Comparison of ENCODE assay signal across 10 cellular contexts in the genomic region with DNA sequence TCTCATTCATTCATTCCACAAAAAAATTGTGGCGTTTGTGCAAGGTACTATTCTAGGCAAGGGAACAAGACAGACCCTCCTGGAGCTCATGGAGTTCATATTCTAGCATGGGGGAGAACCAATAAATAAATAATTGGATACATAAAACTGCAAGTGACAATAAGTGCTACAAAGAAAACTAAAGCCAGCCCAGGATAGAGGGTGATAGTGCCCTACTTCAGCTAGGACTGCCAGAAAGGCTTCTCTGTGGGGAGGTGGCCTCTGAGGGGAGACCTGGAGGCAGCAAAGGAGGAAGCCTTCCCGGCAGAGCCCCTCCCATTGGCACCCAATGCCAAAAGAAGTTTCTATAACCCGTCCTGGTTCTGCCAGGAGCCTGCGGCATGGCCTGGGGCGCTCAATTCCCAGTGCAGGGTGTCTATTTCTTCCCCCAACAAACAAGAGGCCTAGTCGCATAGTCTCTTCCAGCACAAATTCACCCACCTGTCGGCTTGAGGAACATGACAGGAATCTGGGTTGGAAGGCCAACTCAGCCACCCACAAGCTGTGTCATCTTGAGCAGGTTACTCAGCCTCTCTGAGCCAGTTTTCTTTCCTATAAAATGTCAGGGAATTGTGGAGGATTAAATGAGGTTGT.
DNase-seq lines count a peak whose midpoint lies in the region; ATAC-seq and TF ChIP-seq lines count a peak whose summit lies in the region.
"Had no signal": no experiment of that assay in that cellular context is flagged by ENCODE, and none has a peak within 500 bp of the region (broad histone marks: within the 10 kb centered on the region; RNA-seq: fewer than 3 reads in every experiment).

No MANE protein-coding gene starts in this region.

- peak overlapping the region; percentile 99 for H3K27ac Mint-ChIP-seq in activated CD8-positive, alpha-beta memory T cell treated with anti-CD3 and anti-CD28 coated beads, Interleukin-2, amount 10 ng/mL, durations not matched to agents 7 days and 5 days
- H3K27ac Mint-ChIP-seq in activated CD8-positive, alpha-beta T cell treated with anti-CD3 and anti-CD28 coated beads, Interleukin-2, amount 10 ng/mL, durations not matched to agents 7 days and 5 days = peak overlapping the region; percentile 100
- H3K27ac Mint-ChIP-seq: HFFc6 had no signal

- H3K36me3 Mint-ChIP-seq in activated CD8-positive, alpha-beta memory T cell treated with anti-CD3 and anti-CD28 coated beads, Interleukin-2, amount 10 ng/mL, durations not matched to agents 7 days and 5 days = peaks cover 3% of the 10 kb centered on the region
- H3K36me3 Mint-ChIP-seq in activated CD8-positive, alpha-beta T cell treated with anti-CD3 and anti-CD28 coated beads, Interleukin-2, amount 10 ng/mL, durations not matched to agents 7 days and 5 days (ENCODE audit: low read depth) = peaks cover 36% of the 10 kb centered on the region

- no peaks in the 10 kb centered on the region for H3K9me3 Mint-ChIP-seq in activated CD8-positive, alpha-beta memory T cell treated with anti-CD3 and anti-CD28 coated beads, Interleukin-2, amount 10 ng/mL, durations not matched to agents 7 days and 5 days (ENCODE audit: low read depth)
- no peaks in the 10 kb centered on the region for H3K9me3 Mint-ChIP-seq in activated CD8-positive, alpha-beta T cell treated with anti-CD3 and anti-CD28 coated beads, Interleukin-2, amount 10 ng/mL, durations not matched to agents 7 days and 5 days (ENCODE audit: insufficient read depth)
- H3K9me3 Mint-ChIP-seq: HFFc6 had no signal

- CTCF ChIA-PET in activated CD8-positive, alpha-beta memory T cell treated with anti-CD3 and anti-CD28 coated beads, Interleukin-2, amount 10 ng/mL, durations not matched to agents 7 days and 5 days (lab: Charles Lee) = interaction anchor here (1.0 to 17.7 kb wide), 11 partner anchors 8 to 353 kb away, joined by 3 to 666 read pairs (median 8); a partner anchor contains a TSS
- CTCF ChIA-PET in activated CD8-positive, alpha-beta T cell treated with anti-CD3 and anti-CD28 coated beads, Interleukin-2, amount 10 ng/mL, durations not matched to agents 7 days and 5 days (lab: Charles Lee) = interaction anchor here (1.1 to 22.0 kb wide), 9 partner anchors 8 to 352 kb away, joined by 3 to 666 read pairs (median 7); a partner anchor contains a TSS

- intact Hi-C loops in left lung (cut with DNase I) = loop anchor here in 1 of 2 donors (10.0 kb wide), 1 partner anchor 93 kb away; a partner anchor contains a TSS

- no peak for TF ChIP-seq CTCF in left lung (IDR thresholded peaks at IDR 0.05)

- H3K27ac ChIP-seq in left lung (peak overlapping the region; percentile 70 to 96), thymus (ENCODE audit: low read depth) (peak overlapping the region; percentile 100)

- no peaks in the 10 kb centered on the region for H3K27me3 Mint-ChIP-seq in activated CD8-positive, alpha-beta memory T cell treated with anti-CD3 and anti-CD28 coated beads, Interleukin-2, amount 10 ng/mL, durations not matched to agents 7 days and 5 days
- no peaks in the 10 kb centered on the region for H3K27me3 Mint-ChIP-seq in activated CD8-positive, alpha-beta T cell treated with anti-CD3 and anti-CD28 coated beads, Interleukin-2, amount 10 ng/mL, durations not matched to agents 7 days and 5 days (ENCODE audit: low read depth)

- peak overlapping the region; percentile 64 for H3K4me3 Mint-ChIP-seq in activated CD8-positive, alpha-beta memory T cell treated with anti-CD3 and anti-CD28 coated beads, Interleukin-2, amount 10 ng/mL, durations not matched to agents 7 days and 5 days
- peak overlapping the region; percentile 59 for H3K4me3 Mint-ChIP-seq in activated CD8-positive, alpha-beta T cell treated with anti-CD3 and anti-CD28 coated beads, Interleukin-2, amount 10 ng/mL, durations not matched to agents 7 days and 5 days
- H3K4me3 Mint-ChIP-seq: HFFc6 had no signal

- H3K4me1 ChIP-seq in left lung (peaks cover 23 to 100% of the 10 kb centered on the region in 2 donors), thymus (ENCODE audit: control insufficient read depth, insufficient read depth, low read length) (peaks cover 78% of the 10 kb centered on the region)

- H3K4me3 ChIP-seq in left lung = no peak overlapping the region
- H3K4me3 ChIP-seq in thymus (ENCODE audit: low read length) = peak overlapping the region; percentile 45

- H3K36me3 ChIP-seq in left lung (no peaks in the 10 kb centered on the region), thymus (ENCODE audit: control insufficient read depth, insufficient read depth) (no peaks in the 10 kb centered on the region)

- DNase-seq in activated CD8-positive, alpha-beta memory T cell treated with anti-CD3 and anti-CD28 coated beads, Interleukin-2, amount 10 ng/mL, durations not matched to agents 7 days and 5 days = no peak
- no peak for DNase-seq in activated CD8-positive, alpha-beta memory T cell treated with anti-CD3 and anti-CD28 coated beads, Interleukin-2, amount 50 U/mL, for 48 hours
- peak; percentile 41 for DNase-seq in activated CD8-positive, alpha-beta T cell treated with anti-CD3 and anti-CD28 coated beads, Interleukin-2, amount 10 ng/mL, durations not matched to agents 7 days and 5 days
- no peak for DNase-seq in left lung
- DNase-seq in COLO829 (ENCODE audit: low spot score) = no peak
- no peak for DNase-seq in cerebellar nuclear complex (lab: John Stamatoyannopoulos, UW)
- DNase-seq: HFFc6, IMR-90 had no signal

- H3K9me3 ChIP-seq in left lung (no peaks in the 10 kb centered on the region), thymus (ENCODE audit: control insufficient read depth) (no peaks in the 10 kb centered on the region)

- H3K4me1 Mint-ChIP-seq in activated CD8-positive, alpha-beta memory T cell treated with anti-CD3 and anti-CD28 coated beads, Interleukin-2, amount 10 ng/mL, durations not matched to agents 7 days and 5 days = peaks cover 97% of the 10 kb centered on the region
- peaks cover 95% of the 10 kb centered on the region for H3K4me1 Mint-ChIP-seq in activated CD8-positive, alpha-beta T cell treated with anti-CD3 and anti-CD28 coated beads, Interleukin-2, amount 10 ng/mL, durations not matched to agents 7 days and 5 days (ENCODE audit: low read depth)

- H3K27me3 ChIP-seq in left lung = no peaks in the 10 kb centered on the region
- H3K27me3 ChIP-seq in thymus (ENCODE audit: control insufficient read depth, insufficient read depth) = no peaks in the 10 kb centered on the region

- WGBS in thymus = 32% methylated on average over 7 of the region's 7 CpGs

- POLR2A ChIA-PET in activated CD8-positive, alpha-beta T cell treated with anti-CD3 and anti-CD28 coated beads, Interleukin-2, amount 10 ng/mL, durations not matched to agents 7 days and 5 days (lab: Charles Lee) = interaction anchor here (0.9 to 23.3 kb wide), 7 partner anchors 8 to 91 kb away, joined by 3 to 622 read pairs (median 6); a partner anchor contains a TSS

- no peak for ATAC-seq in activated CD8-positive, alpha-beta memory T cell treated with anti-CD3 and anti-CD28 coated beads, Interleukin-2, amount 10 ng/mL, durations not matched to agents 7 days and 5 days
- no peak for ATAC-seq in activated CD8-positive, alpha-beta T cell treated with anti-CD3 and anti-CD28 coated beads, Interleukin-2, amount 10 ng/mL, durations not matched to agents 7 days and 5 days
- ATAC-seq in left lung = no peak
- no peak for ATAC-seq in GM18520 (IDR thresholded peaks at IDR 0.05; ENCODE audit: unreplicated experiment)
